Comparison of ENCODE assay signal across 8 cellular contexts in the genomic region with DNA sequence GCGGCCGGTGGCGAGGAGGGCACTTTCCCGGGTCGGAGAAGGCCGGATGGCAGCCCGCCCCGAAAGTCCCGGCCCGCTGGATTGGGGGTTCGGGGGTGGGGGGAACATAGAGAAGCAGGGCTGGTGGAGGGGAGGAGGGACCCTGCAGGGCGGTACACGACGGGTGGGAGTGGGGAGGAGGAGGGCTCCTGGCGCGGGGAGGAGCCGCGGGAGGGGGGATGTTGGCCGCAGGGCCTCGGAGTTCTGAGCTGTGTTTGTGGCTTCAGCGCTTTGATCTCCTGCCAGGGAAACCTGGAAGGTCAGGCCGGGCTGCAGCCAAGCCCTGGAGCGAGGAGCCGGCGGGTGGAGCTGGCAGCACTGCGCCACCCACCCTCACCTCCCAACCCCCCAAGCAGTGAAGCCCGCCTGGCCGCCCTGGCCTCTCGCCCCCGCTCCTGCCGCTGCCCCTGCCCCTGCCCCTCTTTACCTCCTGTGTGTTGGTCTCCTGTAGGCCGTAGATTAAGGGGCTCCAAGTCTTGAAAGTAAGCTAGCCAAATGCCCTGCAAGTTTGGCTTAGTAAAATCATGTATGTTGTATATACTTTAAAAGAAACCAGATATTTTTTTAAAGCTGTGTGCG. TPM values are rescaled to one million over a fixed set of nuclear protein-coding genes. Genes with fewer than 3 reads are reported as not detected.
DNase-seq lines count a peak whose midpoint lies in the region; ATAC-seq and TF ChIP-seq lines count a peak whose summit lies in the region.

No MANE protein-coding gene starts in this region.

- H3K36me3 Mint-ChIP-seq in CD4-positive, alpha-beta memory T cell, result peaks cover 0 to 5% of the 10 kb centered on the region in 2 donors

- no peak overlapping the region for H3K27ac Mint-ChIP-seq in CD4-positive, alpha-beta memory T cell

- H3K4me1 Mint-ChIP-seq in CD4-positive, alpha-beta memory T cell, result peaks cover 3 to 14% (median 6%) of the 10 kb centered on the region in 4 donors

- intact Hi-C loops in CD4-positive, alpha-beta memory T cell (cut with micrococcal nuclease), result no loop called here
- intact Hi-C loops in body of pancreas (cut with DNase I), result no loop called here

- peak in 2 of 3 donors; percentile 31 to 34 for TF ChIP-seq POLR2A in body of pancreas (IDR thresholded peaks at IDR 0.05)

- peak; percentile 87 for ATAC-seq in body of pancreas

- WGBS in body of pancreas, 2 donors, result 1 to 2% methylated on average over 27 to 31 of the region's 33 CpGs

- CTCF ChIA-PET in CD4-positive, alpha-beta memory T cell (lab: Charles Lee; ENCODE audit: partially characterized antibody), result interaction anchor here (1.9 kb wide), 1 partner anchor 10 kb away, joined by 11 read pairs; no protein-coding TSS in a partner anchor

- peaks cover 17% of the 10 kb centered on the region for H3K27me3 ChIP-seq in CD4-positive, alpha-beta memory T cell (ENCODE audit: insufficient read depth, low read length)
- no peaks in the 10 kb centered on the region for H3K27me3 ChIP-seq in body of pancreas

- no peak for TF ChIP-seq CTCF in body of pancreas (IDR thresholded peaks at IDR 0.05)

- no peaks in the 10 kb centered on the region for H3K36me3 ChIP-seq in CD4-positive, alpha-beta memory T cell (ENCODE audit: insufficient read depth, low read length)
- no peaks in the 10 kb centered on the region for H3K36me3 ChIP-seq in body of pancreas (replicated peaks in 1 of 2; ENCODE audit: insufficient read depth in 1 of 2, low read depth in 2 of 2)

- H3K27me3 Mint-ChIP-seq in CD4-positive, alpha-beta memory T cell, result peaks cover 26 to 30% of the 10 kb centered on the region in 2 donors

- H3K27ac ChIP-seq in CD4-positive, alpha-beta memory T cell (ENCODE audit: low read depth, low read length), result no peak overlapping the region
- H3K27ac ChIP-seq in body of pancreas, result peak overlapping the region; percentile 82 to 93 (median 87)

- H3K4me3 Mint-ChIP-seq in CD4-positive, alpha-beta memory T cell, result peak overlapping the region in 7 of 8 donors; percentile 9 to 77 (median 64)

- POLR2A ChIA-PET in CD4-positive, alpha-beta memory T cell (lab: Charles Lee; ENCODE audit: partially characterized antibody), result no interaction called here

- H3K4me3 ChIP-seq in CD4-positive, alpha-beta memory T cell (ENCODE audit: low read length in 2 of 2), result no peak overlapping the region
- peak overlapping the region in 1 of 2 donors; percentile 17 for H3K4me3 ChIP-seq in body of pancreas

- H3K4me1 ChIP-seq in CD4-positive, alpha-beta memory T cell (ENCODE audit: insufficient read depth, low read length), result peaks cover 11% of the 10 kb centered on the region
- peaks cover 54% of the 10 kb centered on the region for H3K4me1 ChIP-seq in body of pancreas

- H3K9me3 ChIP-seq in CD4-positive, alpha-beta memory T cell (ENCODE audit: control insufficient read depth in 1 of 2, low read length in 2 of 2), result no peaks in the 10 kb centered on the region
- H3K9me3 ChIP-seq in body of pancreas, result no peaks in the 10 kb centered on the region

- no peaks in the 10 kb centered on the region for H3K9me3 Mint-ChIP-seq in CD4-positive, alpha-beta memory T cell

- no peak for DNase-seq in CD4-positive, alpha-beta memory T cell
- DNase-seq in LoVo (ENCODE audit: low spot score) (peak; percentile 83), body of pancreas (peak; percentile 92 to 95 (median 94)), hypothalamus (lab: John Stamatoyannopoulos, UW) (peak in 34 of 51 donors; percentile 18 to 69 (median 37)), putamen (ENCODE audit: low spot score) (peak; percentile 49), NCI-H1930 (lab: John Stamatoyannopoulos, UW) (no peak), DMS114 treated with DMSO at 0.1 percent for 48 hours (lab: John Stamatoyannopoulos, UW; ENCODE audit: unreplicated experiment) (no peak), NAMALWA (ENCODE audit: low spot score) (no peak)

RNA-seq across cellular contexts. Expression of a gene that starts 30.9 kb away (rescaled TPM):
- total RNA-seq in CD4-positive, alpha-beta memory T cell, result not detected
- not detected for polyA plus RNA-seq in CD4-positive, alpha-beta memory T cell
- not detected for total RNA-seq in body of pancreas

RNA-seq across cellular contexts. Expression of a gene that starts 42.1 kb away (rescaled TPM):
- not detected for total RNA-seq in CD4-positive, alpha-beta memory T cell
- not detected for polyA plus RNA-seq in CD4-positive, alpha-beta memory T cell
- 1 to 10 TPM; 6.6 to 7.3 TPM for total RNA-seq in body of pancreas

Comparison
In these comparisons a context has a peak if more than half of its experiments do, and no peak if none do; other contexts are left out.
1. DNase-seq: peak in LoVo (single experiment), body of pancreas (4 of 4), hypothalamus (34 of 51) and putamen (single experiment); none in CD4-positive, alpha-beta memory T cell (0 of 5), NCI-H1930 (0 of 2), DMS114 treated with DMSO at 0.1 percent for 48 hours (single experiment) and NAMALWA (single experiment).
2. RNA of a gene that starts 42.1 kb away (total RNA-seq): 6.6 to 7.3 TPM in body of pancreas; not detected in CD4-positive, alpha-beta memory T cell; every median in the first group is over 4 times any median in the second.